ENCODE assay signal across 24 cellular contexts in genomic region chr4:164623099-164623498, GRCh38.
DNase-seq lines count a peak whose midpoint lies in the region; ATAC-seq, FAIRE-seq and TF ChIP-seq lines count a peak whose summit lies in the region.
"Had no signal": no experiment of that assay in that cellular context is flagged by ENCODE, and none has a peak within 500 bp of the region (broad histone marks: within the 10 kb centered on the region; RNA-seq: fewer than 3 reads in every experiment).

No MANE protein-coding gene starts in this region.

- peak overlapping the region; percentile 39 for H4K91ac ChIP-seq in H1 (replicated peaks; ENCODE audit: insufficient read length, low read length)

- no peak overlapping the region for H2BK15ac ChIP-seq in H1 (ENCODE audit: low read length)

- H2AK5ac ChIP-seq in H1 (ENCODE audit: low read depth, low read length), result no peak overlapping the region

- TF ChIP-seq CTCF in chondrocyte (IDR thresholded peaks at IDR 0.05) (no peak), H1 (IDR thresholded peaks at IDR 0.05; ENCODE audit: control extremely low read depth in 1 of 3, insufficient read depth in 1 of 3, low read depth in 1 of 3, low read length in 3 of 3) (no peak), spleen (IDR thresholded peaks at IDR 0.05 in 8 of 11, conservative IDR thresholded peaks at IDR 0.05 in 3 of 11) (no peak)

- H3K36me3 Mint-ChIP-seq in chondrocyte (ENCODE audit: low read depth), result peaks cover 3% of the 10 kb centered on the region
- H3K36me3 Mint-ChIP-seq: CD14-positive monocyte; CD4-positive, alpha-beta memory T cell; CD4-positive, CD25-positive, alpha-beta regulatory T cell; CD8-positive, alpha-beta memory T cell had no signal

- H2BK120ac ChIP-seq in H1 (replicated peaks; ENCODE audit: low read depth, low read length), result no peak overlapping the region

- no peak overlapping the region for H3K9ac ChIP-seq in H1 (replicated peaks in 1 of 4; ENCODE audit: extremely low read depth in 1 of 4, low read depth in 3 of 4, low read length in 3 of 4)
- H3K9ac ChIP-seq: BLaER1 had no signal

- H3K79me2 ChIP-seq in H1 (ENCODE audit: control insufficient read depth in 1 of 2, insufficient read depth in 2 of 2, low read length in 2 of 2), result no peaks in the 10 kb centered on the region

- H3K4me2 ChIP-seq in H1 (ENCODE audit: insufficient read depth in 1 of 2, low read depth in 2 of 2, low read length in 2 of 2), result no peak overlapping the region
- H3K4me2 ChIP-seq: BLaER1 had no signal

- H3K4me3 ChIP-seq in H1 (ENCODE audit: extremely low read depth in 1 of 4, insufficient read depth in 2 of 4, low read depth in 3 of 4, low read length in 4 of 4) (no peak overlapping the region), spleen (no peak overlapping the region), aorta (ENCODE audit: low read length in 2 of 2) (no peak overlapping the region)
- H3K4me3 ChIP-seq: BLaER1 had no signal

- intact Hi-C loops in spleen (cut with DNase I; ENCODE audit: low total_unique reads), result no loop called here
- intact Hi-C loops in aorta (cut with DNase I), result no loop called here

- no peak overlapping the region for H3K23ac ChIP-seq in H1 (ENCODE audit: insufficient read length)

- no peaks in the 10 kb centered on the region for H3K27me3 ChIP-seq in H1 (replicated peaks in 1 of 4; ENCODE audit: control insufficient read depth in 3 of 4, extremely low read depth in 1 of 4, insufficient read depth in 3 of 4, low read length in 3 of 4)
- no peaks in the 10 kb centered on the region for H3K27me3 ChIP-seq in spleen (replicated peaks in 1 of 7)
- no peaks in the 10 kb centered on the region for H3K27me3 ChIP-seq in aorta (ENCODE audit: control insufficient read depth in 1 of 2, insufficient read depth in 2 of 2, low read length in 1 of 2)
- H3K27me3 ChIP-seq: BE2C, BLaER1 had no signal

- CTCF ChIA-PET in H1 (lab: Charles Lee; ENCODE audit: partially characterized antibody), result interaction anchor here (1.0 kb wide), 1 partner anchor 108 kb away, joined by 3 read pairs; no protein-coding TSS in a partner anchor

- H2AFZ ChIP-seq in H1 (ENCODE audit: low read length), result no peak overlapping the region

- H3K9me3 ChIP-seq in H1 (ENCODE audit: insufficient read depth in 2 of 2, low read depth in 1 of 2, low read length in 1 of 2), result no peaks in the 10 kb centered on the region
- peaks cover 0 to 29% (median 16%) of the 10 kb centered on the region in 8 donors for H3K9me3 ChIP-seq in spleen
- peaks cover 2% of the 10 kb centered on the region for H3K9me3 ChIP-seq in aorta (ENCODE audit: control insufficient read depth, low read length)

- H3K4me1 Mint-ChIP-seq in chondrocyte (ENCODE audit: low read depth), result no peaks in the 10 kb centered on the region
- H3K4me1 Mint-ChIP-seq: CD14-positive monocyte; CD4-positive, alpha-beta memory T cell; CD4-positive, CD25-positive, alpha-beta regulatory T cell; CD8-positive, alpha-beta memory T cell had no signal

- H2BK12ac ChIP-seq in H1 (ENCODE audit: low read depth, low read length), result no peak overlapping the region

- no peaks in the 10 kb centered on the region for H3K4me1 ChIP-seq in H1 (replicated peaks in 1 of 4; ENCODE audit: control insufficient read depth in 3 of 4, insufficient read depth in 4 of 4, low read length in 3 of 4)
- H3K4me1 ChIP-seq in spleen, result no peaks in the 10 kb centered on the region
- H3K4me1 ChIP-seq in aorta (ENCODE audit: control insufficient read depth in 1 of 2, insufficient read depth in 2 of 2, low read length in 2 of 2), result no peaks in the 10 kb centered on the region
- H3K4me1 ChIP-seq: BE2C had no signal

- no peaks in the 10 kb centered on the region for H3K36me3 ChIP-seq in H1 (ENCODE audit: control insufficient read depth in 2 of 4, insufficient read depth in 4 of 4, low read length in 3 of 4)
- no peaks in the 10 kb centered on the region for H3K36me3 ChIP-seq in spleen
- no peaks in the 10 kb centered on the region for H3K36me3 ChIP-seq in aorta (ENCODE audit: control insufficient read depth in 1 of 2, insufficient read depth in 2 of 2, low read length in 1 of 2)
- H3K36me3 ChIP-seq: BE2C, BLaER1 had no signal

- H3K27ac ChIP-seq in H1 (ENCODE audit: low read depth, low read length), result no peak overlapping the region
- H3K27ac ChIP-seq in spleen, result no peak overlapping the region
- no peak overlapping the region for H3K27ac ChIP-seq in aorta (ENCODE audit: low read depth in 1 of 2, low read length in 2 of 2)
- H3K27ac ChIP-seq: BLaER1 had no signal

- no peak for TF ChIP-seq RAD21 in H1 (IDR thresholded peaks at IDR 0.05 in 1 of 2, conservative IDR thresholded peaks at IDR 0.05 in 1 of 2; ENCODE audit: low read depth in 2 of 2, low read length in 2 of 2)

- no peak overlapping the region for H3K56ac ChIP-seq in H1 (replicated peaks; ENCODE audit: insufficient read length, low read depth, low read length)

- H2BK20ac ChIP-seq in H1 (ENCODE audit: low read length), result no peak overlapping the region

- no peak overlapping the region for H4K5ac ChIP-seq in H1 (ENCODE audit: insufficient read length, low read depth, low read length)

- TF ChIP-seq EP300 in H1 (IDR thresholded peaks at IDR 0.05; ENCODE audit: borderline replicate concordance in 1 of 2, low read depth in 2 of 2, low read length in 2 of 2), result no peak

- no peaks in the 10 kb centered on the region for H4K20me1 ChIP-seq in H1 (replicated peaks in 1 of 2; ENCODE audit: control insufficient read depth in 1 of 2, insufficient read depth in 2 of 2, low read length in 2 of 2)
- H4K20me1 ChIP-seq: BLaER1 had no signal

- no peak overlapping the region for H3K18ac ChIP-seq in H1 (ENCODE audit: extremely low read depth, low read length)

- WGBS in H1 (ENCODE audit: extremely low coverage in 1 of 2, insufficient coverage in 1 of 2, insufficient read length in 1 of 2, insufficient replicate concordance in 2 of 2, low coverage in 1 of 2, low lambda C conversion rate in 2 of 2, missing lambda C conversion rate in 1 of 2), 2 experiments, result 94% methylated on average over 1 of the region's 1 CpG; no CpG with 5 or more reads in 1 of the 2 experiments
- WGBS in spleen, 5 donors, result 67 to 84% (median 76%) methylated on average over 1 of the region's 1 CpG
- 85 to 100% methylated on average over 1 of the region's 1 CpG for WGBS in aorta, 2 donors

- POLR2A ChIA-PET in H1 (lab: Charles Lee; ENCODE audit: partially characterized antibody), result no interaction called here

- FAIRE-seq in H1 (lab: Jason Lieb, UNC), result no peak
- FAIRE-seq: A204.1, G401.6, GM12891 had no signal

- H3K4me3 Mint-ChIP-seq in chondrocyte (ENCODE audit: unreplicated experiment), result no peak overlapping the region
- H3K4me3 Mint-ChIP-seq: CD14-positive monocyte; CD4-positive, alpha-beta memory T cell; CD4-positive, CD25-positive, alpha-beta regulatory T cell; CD8-positive, alpha-beta memory T cell had no signal

- ATAC-seq in aorta (ENCODE audit: low FRiP score) (peak; percentile 19), GM18868 (IDR thresholded peaks at IDR 0.05; ENCODE audit: unreplicated experiment) (no peak)

- peaks cover 16% of the 10 kb centered on the region for H3K9me3 Mint-ChIP-seq in chondrocyte (ENCODE audit: low read depth)

- H3K27ac Mint-ChIP-seq in chondrocyte (ENCODE audit: unreplicated experiment), result no peak overlapping the region
- H3K27ac Mint-ChIP-seq: CD14-positive monocyte; CD4-positive, alpha-beta memory T cell; CD4-positive, CD25-positive, alpha-beta regulatory T cell; CD8-positive, alpha-beta memory T cell had no signal

- H3K79me1 ChIP-seq in H1 (ENCODE audit: low read depth, low read length), result no peaks in the 10 kb centered on the region

- H3K4ac ChIP-seq in H1 (replicated peaks; ENCODE audit: insufficient read length, low read depth, low read length), result no peak overlapping the region

- H3K23me2 ChIP-seq in H1 (ENCODE audit: low read depth, low read length), result no peaks in the 10 kb centered on the region

- peak; percentile 54 for DNase-seq in chondrocyte (ENCODE audit: low spot score)
- DNase-seq in H1 (ENCODE audit: low read depth in 1 of 2, low spot score in 2 of 2), result no peak
- DNase-seq in spleen, result peak; percentile 53
- no peak for DNase-seq in aorta
- no peak for DNase-seq in DMS53 (lab: John Stamatoyannopoulos, UW)
- no peak for DNase-seq in activated effector memory CD4-positive, alpha-beta T cell treated with Interleukin-2 at 50 U/mL for 16 hours
- DNase-seq: 8988T; ACHN; BE2C; C1 segment of cervical spinal cord; CD4-positive, alpha-beta memory T cell; CD4-positive, CD25-positive, alpha-beta regulatory T cell; CD8-positive, alpha-beta memory T cell; COR-L47; DMS 273 treated with DMSO at 0.1 percent for 48 hours; DMS153; DMS79 treated with DMSO at 0.1 percent for 48 hours; GF-D8 had no signal

- H4K8ac ChIP-seq in H1 (ENCODE audit: extremely low read depth, insufficient read depth, low read length), result no peak overlapping the region; the same call in 1 of the 2 replicates

- no peak for TF ChIP-seq POLR2A in H1 (IDR thresholded peaks at IDR 0.05; ENCODE audit: control extremely low read depth in 1 of 2, low read depth in 2 of 2, low read length in 2 of 2)
- TF ChIP-seq POLR2A in spleen (IDR thresholded peaks at IDR 0.05), result no peak

- H3K27me3 Mint-ChIP-seq in chondrocyte (ENCODE audit: low read depth), result peaks cover 6% of the 10 kb centered on the region
- H3K27me3 Mint-ChIP-seq: CD4-positive, alpha-beta memory T cell; CD4-positive, CD25-positive, alpha-beta regulatory T cell; CD8-positive, alpha-beta memory T cell had no signal

- no peak overlapping the region for H3K14ac ChIP-seq in H1 (ENCODE audit: insufficient read length)

- H2BK5ac ChIP-seq in H1 (ENCODE audit: low read depth, low read length), result no peak overlapping the region

TF ChIP-seq in H1, 55 proteins besides CTCF, POLR2A, EP300 and RAD21 (continues in another document):
- TF ChIP-seq RXRA (IDR thresholded peaks at IDR 0.05; ENCODE audit: insufficient read depth, low read depth, low read length) (no peak), CBX8 (IDR thresholded peaks at IDR 0.05; ENCODE audit: borderline replicate concordance, low read depth, low read length) (no peak), SRF (IDR thresholded peaks at IDR 0.05; ENCODE audit: low read depth, low read length) (no peak), SAP30 (IDR thresholded peaks at IDR 0.05; ENCODE audit: insufficient read depth, insufficient replicate concordance, low read length) (no peak), CREB1 (IDR thresholded peaks at IDR 0.05) (no peak), SP4 (IDR thresholded peaks at IDR 0.05; ENCODE audit: low read length) (no peak), BCL11A (IDR thresholded peaks at IDR 0.05; ENCODE audit: low read depth in 2 of 2, low read length in 2 of 2) (no peak), FOSL1 (IDR thresholded peaks at IDR 0.05; ENCODE audit: insufficient read depth, low read depth, low read length) (no peak), BACH1 (IDR thresholded peaks at IDR 0.05; ENCODE audit: low read length) (no peak), TAF7 (optimal IDR thresholded peaks at IDR 0.05; ENCODE audit: borderline replicate concordance, low read depth, low read length) (no peak), MAFK (IDR thresholded peaks at IDR 0.05; ENCODE audit: low read depth, low read length) (no peak)

Comparison
In these comparisons a context has a peak if more than half of its experiments do, and no peak if none do; other contexts are left out.
1. DNase-seq: peak in chondrocyte (single experiment) and spleen (single experiment); none in H1 (0 of 2), aorta (0 of 2), DMS53 (single experiment) and activated effector memory CD4-positive, alpha-beta T cell treated with Interleukin-2 at 50 U/mL for 16 hours (single experiment).